Comparison of ENCODE assay signal across 1 cellular context in the genomic region with DNA sequence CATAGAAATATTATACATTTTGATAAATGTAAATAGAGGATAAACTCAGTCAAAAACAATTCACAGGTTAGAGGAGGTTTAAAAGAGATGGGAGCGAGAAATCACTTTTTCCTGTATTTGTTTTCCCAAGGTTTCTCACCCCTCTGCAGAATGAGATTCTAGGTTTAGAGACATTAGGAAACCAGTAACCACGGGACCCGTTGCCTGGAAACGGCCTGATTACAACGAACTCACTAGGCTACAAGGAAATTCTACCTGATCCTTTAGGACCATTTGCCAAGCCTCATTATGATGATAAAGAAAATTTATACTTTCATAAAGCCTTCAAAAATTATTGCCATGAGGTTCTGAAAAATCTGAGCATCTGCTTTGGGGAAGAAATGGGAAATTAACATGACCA.
TF ChIP-seq lines count a peak whose summit lies in the region.

No MANE protein-coding gene starts in this region.

TF ChIP-seq in WTC11, 78 proteins besides CTCF, POLR2A, EP300 and RAD21 (continued from another document):
- TF ChIP-seq ARID4B (CRISPR knock-in tag; IDR thresholded peaks at IDR 0.05; ENCODE audit: borderline replicate concordance), result no peak
- TF ChIP-seq HMGA2 (CRISPR knock-in tag; IDR thresholded peaks at IDR 0.05), result no peak
- TF ChIP-seq, protein P1, sequence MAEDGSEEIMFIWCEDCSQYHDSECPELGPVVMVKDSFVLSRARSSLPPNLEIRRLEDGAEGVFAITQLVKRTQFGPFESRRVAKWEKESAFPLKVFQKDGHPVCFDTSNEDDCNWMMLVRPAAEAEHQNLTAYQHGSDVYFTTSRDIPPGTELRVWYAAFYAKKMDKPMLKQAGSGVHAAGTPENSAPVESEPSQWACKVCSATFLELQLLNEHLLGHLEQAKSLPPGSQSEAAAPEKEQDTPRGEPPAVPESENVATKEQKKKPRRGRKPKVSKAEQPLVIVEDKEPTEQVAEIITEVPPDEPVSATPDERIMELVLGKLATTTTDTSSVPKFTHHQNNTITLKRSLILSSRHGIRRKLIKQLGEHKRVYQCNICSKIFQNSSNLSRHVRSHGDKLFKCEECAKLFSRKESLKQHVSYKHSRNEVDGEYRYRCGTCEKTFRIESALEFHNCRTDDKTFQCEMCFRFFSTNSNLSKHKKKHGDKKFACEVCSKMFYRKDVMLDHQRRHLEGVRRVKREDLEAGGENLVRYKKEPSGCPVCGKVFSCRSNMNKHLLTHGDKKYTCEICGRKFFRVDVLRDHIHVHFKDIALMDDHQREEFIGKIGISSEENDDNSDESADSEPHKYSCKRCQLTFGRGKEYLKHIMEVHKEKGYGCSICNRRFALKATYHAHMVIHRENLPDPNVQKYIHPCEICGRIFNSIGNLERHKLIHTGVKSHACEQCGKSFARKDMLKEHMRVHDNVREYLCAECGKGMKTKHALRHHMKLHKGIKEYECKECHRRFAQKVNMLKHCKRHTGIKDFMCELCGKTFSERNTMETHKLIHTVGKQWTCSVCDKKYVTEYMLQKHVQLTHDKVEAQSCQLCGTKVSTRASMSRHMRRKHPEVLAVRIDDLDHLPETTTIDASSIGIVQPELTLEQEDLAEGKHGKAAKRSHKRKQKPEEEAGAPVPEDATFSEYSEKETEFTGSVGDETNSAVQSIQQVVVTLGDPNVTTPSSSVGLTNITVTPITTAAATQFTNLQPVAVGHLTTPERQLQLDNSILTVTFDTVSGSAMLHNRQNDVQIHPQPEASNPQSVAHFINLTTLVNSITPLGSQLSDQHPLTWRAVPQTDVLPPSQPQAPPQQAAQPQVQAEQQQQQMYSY (CRISPR knock-in tag; IDR thresholded peaks at IDR 0.05), result no peak
- TF ChIP-seq CBFB (CRISPR knock-in tag; IDR thresholded peaks at IDR 0.05; ENCODE audit: low read depth), result no peak
- TF ChIP-seq ERG (CRISPR knock-in tag; IDR thresholded peaks at IDR 0.05), result no peak
